Comparison of ENCODE assay signal across 31 cellular contexts in the genomic region with DNA sequence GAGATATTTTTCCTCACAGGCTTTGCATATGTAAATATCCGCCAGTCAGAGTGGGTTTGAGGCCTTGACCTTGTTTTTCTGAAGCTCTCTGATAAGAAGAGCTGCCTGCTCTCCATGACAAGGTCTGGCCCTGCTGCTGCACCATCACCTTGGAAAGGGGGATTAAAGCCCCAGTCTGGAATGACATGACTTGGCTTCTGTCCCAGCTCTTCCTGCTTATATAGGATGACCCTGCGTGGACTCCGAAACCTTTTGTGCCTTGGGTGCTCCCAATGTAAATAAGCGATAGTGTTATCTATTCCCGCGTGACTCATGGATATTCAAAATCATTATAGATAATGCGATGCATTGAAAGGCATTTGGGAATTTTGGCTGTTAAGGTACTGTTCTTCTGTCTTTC.
A peak's percentile ranks its signal among the peaks of the same experiment; 100 is the strongest.
DNase-seq lines count a peak whose midpoint lies in the region; ATAC-seq, FAIRE-seq and TF ChIP-seq lines count a peak whose summit lies in the region.
"Had no signal": no experiment of that assay in that cellular context is flagged by ENCODE, and none has a peak within 500 bp of the region (broad histone marks: within the 10 kb centered on the region; RNA-seq: fewer than 3 reads in every experiment).

No MANE protein-coding gene starts in this region.

- H3K27me3 ChIP-seq in cardiac muscle cell (no peaks in the 10 kb centered on the region), left ventricle myocardium inferior (ENCODE audit: low read depth) (peaks cover 7% of the 10 kb centered on the region), endothelial cell of umbilical vein (ENCODE audit: control insufficient read depth in 2 of 2, insufficient read depth in 2 of 2, low read length in 2 of 2) (no peaks in the 10 kb centered on the region)
- H3K27me3 ChIP-seq: brain microvascular endothelial cell, dorsolateral prefrontal cortex, left lung, upper lobe of right lung had no signal

- dilution Hi-C loops in endothelial cell of umbilical vein (cut with MboI; ENCODE audit: extremely low pct_ligation_motif_present, low sequenced_read_pairs) = no loop called here

- peak overlapping the region; percentile 9 for H3K4me2 ChIP-seq in endothelial cell of umbilical vein (ENCODE audit: insufficient read depth, low read length)
- H3K4me2 ChIP-seq: A549, PC-9 had no signal

- no peaks in the 10 kb centered on the region for H3K9me3 Mint-ChIP-seq in activated CD4-positive, alpha-beta T cell treated with anti-CD3 and anti-CD28 coated beads for 36 hours (ENCODE audit: low read depth)
- H3K9me3 Mint-ChIP-seq: activated T-helper 17 cell treated with anti-CD3 and anti-CD28 coated beads, Interleukin-2, amount 50 U/mL, for 72 hours had no signal

- H4K20me1 ChIP-seq in endothelial cell of umbilical vein (replicated peaks; ENCODE audit: control insufficient read depth, extremely low read depth, insufficient read depth, low read length) = no peaks in the 10 kb centered on the region

- TF ChIP-seq POLR2A in endothelial cell of umbilical vein (IDR thresholded peaks at IDR 0.05; ENCODE audit: low read depth, low read length) = no peak

- no peak for FAIRE-seq in endothelial cell of umbilical vein (lab: Jason Lieb, UNC)
- FAIRE-seq: A549, GM18507, GM19239, small intestine had no signal

- no peak for TF ChIP-seq CTCF in cardiac muscle cell (IDR thresholded peaks at IDR 0.05; ENCODE audit: low read depth, low read length)
- TF ChIP-seq CTCF in left ventricle myocardium inferior (IDR thresholded peaks at IDR 0.05; ENCODE audit: borderline replicate concordance) = no peak
- TF ChIP-seq CTCF in endothelial cell of umbilical vein (IDR thresholded peaks at IDR 0.05; ENCODE audit: extremely low read depth in 1 of 2, insufficient read depth in 1 of 2, low read depth in 1 of 2, low read length in 2 of 2) = no peak

- DNase-seq in cardiac muscle cell (ENCODE audit: low read depth in 1 of 2, low spot score in 1 of 2) (peak; percentile 7 to 73), left ventricle myocardium inferior (no peak), NCI-H526 treated with DMSO at 0.1 percent for 48 hours (lab: John Stamatoyannopoulos, UW) (peak; percentile 58), endothelial cell of umbilical vein (ENCODE audit: low read depth, low spot score) (peak; percentile 81), SW 1271 (lab: John Stamatoyannopoulos, UW) (no peak)
- no peak for DNase-seq in activated CD4-positive, alpha-beta T cell treated with anti-CD3 and anti-CD28 coated beads for 36 hours
- DNase-seq: activated CD4-positive, alpha-beta T cell treated with anti-CD3 and anti-CD28 coated beads for 4 hours; activated CD8-positive, alpha-beta T cell treated with anti-CD3 and anti-CD28 coated beads, Interleukin-2, amount 10 ng/mL, durations not matched to agents 7 days and 5 days; activated naive CD4-positive, alpha-beta T cell treated with anti-CD3 and anti-CD28 coated beads, Interleukin-2, amount 50 U/mL, for 16 hours; amniotic stem cell; brain microvascular endothelial cell; CD4-positive, alpha-beta memory T cell; dorsolateral prefrontal cortex; GOT3; hippocampal formation; left lung; NCI-H1092; NCI-H1694 treated with DMSO at 0.1 percent for 48 hours; NCI-H446 treated with DMSO at 0.1 percent for 48 hours; NK-92 treated with Interleukin-12 subunit alpha and Interleukin-12 subunit beta, amount 100 ng/mL, for 24 hours; PC-9; SHP77; small intestine; stimulated activated naive CD4-positive, alpha-beta T cell treated with Interleukin-2 at 50 U/mL for 16 hours; upper lobe of right lung had no signal

- no TSS peak for BruUV-seq in endothelial cell of umbilical vein (replicated peaks; lab: Mats Ljungman, UMichigan)

- H3K27me3 Mint-ChIP-seq in activated CD4-positive, alpha-beta T cell treated with anti-CD3 and anti-CD28 coated beads for 36 hours = no peaks in the 10 kb centered on the region
- H3K27me3 Mint-ChIP-seq: activated T-helper 17 cell treated with anti-CD3 and anti-CD28 coated beads, Interleukin-2, amount 50 U/mL, for 72 hours had no signal

- H3K4me1 ChIP-seq in cardiac muscle cell (ENCODE audit: low read depth) = peaks cover 11% of the 10 kb centered on the region
- no peaks in the 10 kb centered on the region for H3K4me1 ChIP-seq in left ventricle myocardium inferior
- H3K4me1 ChIP-seq in endothelial cell of umbilical vein (ENCODE audit: control insufficient read depth, extremely low read depth, insufficient read depth, low read length) = peaks cover 8% of the 10 kb centered on the region
- H3K4me1 ChIP-seq: left lung, upper lobe of right lung had no signal

- no peaks in the 10 kb centered on the region for H3K79me2 ChIP-seq in endothelial cell of umbilical vein (ENCODE audit: control insufficient read depth, insufficient read depth, low read length)

- POLR2A ChIA-PET in endothelial cell of umbilical vein (lab: Charles Lee) = no interaction called here
- POLR2A ChIA-PET in activated CD4-positive, alpha-beta T cell treated with anti-CD3 and anti-CD28 coated beads for 36 hours (lab: Charles Lee) = no interaction called here

- no peak overlapping the region for H2AFZ ChIP-seq in endothelial cell of umbilical vein (ENCODE audit: low read depth, low read length)
- H2AFZ ChIP-seq: PC-9 had no signal

- H3K9me3 ChIP-seq in cardiac muscle cell (ENCODE audit: low read depth) (no peaks in the 10 kb centered on the region), left ventricle myocardium inferior (replicated peaks) (no peaks in the 10 kb centered on the region), endothelial cell of umbilical vein (replicated peaks; ENCODE audit: control insufficient read depth, insufficient read depth, low read length) (no peaks in the 10 kb centered on the region)
- H3K9me3 ChIP-seq: A549, left lung, upper lobe of right lung had no signal

- peak overlapping the region; percentile 8 for H3K27ac ChIP-seq in cardiac muscle cell
- H3K27ac ChIP-seq in left ventricle myocardium inferior (replicated peaks) = no peak overlapping the region
- no peak overlapping the region for H3K27ac ChIP-seq in endothelial cell of umbilical vein (ENCODE audit: insufficient read depth, low read depth, low read length)
- H3K27ac ChIP-seq: A549, brain microvascular endothelial cell, dorsolateral prefrontal cortex, left lung, PC-9, upper lobe of right lung had no signal

- no peaks in the 10 kb centered on the region for H3K9me1 ChIP-seq in endothelial cell of umbilical vein (replicated peaks; ENCODE audit: control insufficient read depth, extremely low read depth, insufficient read depth, low read length)

- intact Hi-C loops in left ventricle myocardium inferior (cut with micrococcal nuclease) (no loop called here), endothelial cell of umbilical vein (cut with micrococcal nuclease) (no loop called here)
- intact Hi-C loops in activated CD4-positive, alpha-beta T cell treated with anti-CD3 and anti-CD28 coated beads for 36 hours (cut with DNase I, micrococcal nuclease) = no loop called here

- H3K4me3 ChIP-seq in cardiac muscle cell = no peak overlapping the region
- H3K4me3 ChIP-seq in left ventricle myocardium inferior = no peak overlapping the region
- no peak overlapping the region for H3K4me3 ChIP-seq in endothelial cell of umbilical vein (replicated peaks in 1 of 3; ENCODE audit: insufficient read depth in 1 of 3, low read depth in 1 of 3, low read length in 3 of 3)
- H3K4me3 ChIP-seq: A549, dorsolateral prefrontal cortex, left lung, PC-9, upper lobe of right lung had no signal

- no peak overlapping the region for H3K4me3 Mint-ChIP-seq in activated CD4-positive, alpha-beta T cell treated with anti-CD3 and anti-CD28 coated beads for 36 hours
- H3K4me3 Mint-ChIP-seq: activated CD8-positive, alpha-beta T cell treated with anti-CD3 and anti-CD28 coated beads, Interleukin-2, amount 10 ng/mL, durations not matched to agents 7 days and 5 days; activated T-helper 17 cell treated with anti-CD3 and anti-CD28 coated beads, Interleukin-2, amount 50 U/mL, for 72 hours; CD4-positive, alpha-beta memory T cell had no signal

- no peak overlapping the region for H3K27ac Mint-ChIP-seq in activated CD4-positive, alpha-beta T cell treated with anti-CD3 and anti-CD28 coated beads for 36 hours
- H3K27ac Mint-ChIP-seq: activated CD8-positive, alpha-beta T cell treated with anti-CD3 and anti-CD28 coated beads, Interleukin-2, amount 10 ng/mL, durations not matched to agents 7 days and 5 days; activated T-helper 17 cell treated with anti-CD3 and anti-CD28 coated beads, Interleukin-2, amount 50 U/mL, for 72 hours; CD4-positive, alpha-beta memory T cell had no signal

- no peaks in the 10 kb centered on the region for H3K4me1 Mint-ChIP-seq in activated CD4-positive, alpha-beta T cell treated with anti-CD3 and anti-CD28 coated beads for 36 hours
- H3K4me1 Mint-ChIP-seq: activated T-helper 17 cell treated with anti-CD3 and anti-CD28 coated beads, Interleukin-2, amount 50 U/mL, for 72 hours; CD4-positive, alpha-beta memory T cell had no signal

- CTCF ChIA-PET in endothelial cell of umbilical vein (lab: Charles Lee) = interaction anchor here (1.6 to 2.1 kb wide), 2 partner anchors 10 to 14 kb away, joined by 4 to 6 read pairs; no protein-coding TSS in a partner anchor
- CTCF ChIA-PET in activated CD4-positive, alpha-beta T cell treated with anti-CD3 and anti-CD28 coated beads for 36 hours (lab: Charles Lee) = no interaction called here

- H3K36me3 ChIP-seq in cardiac muscle cell = no peaks in the 10 kb centered on the region
- H3K36me3 ChIP-seq in left ventricle myocardium inferior = no peaks in the 10 kb centered on the region
- no peaks in the 10 kb centered on the region for H3K36me3 ChIP-seq in endothelial cell of umbilical vein (ENCODE audit: control insufficient read depth in 2 of 2, extremely low read depth in 1 of 2, insufficient read depth in 2 of 2, low read length in 2 of 2)
- H3K36me3 ChIP-seq: brain microvascular endothelial cell, left lung, upper lobe of right lung had no signal

- H3K36me3 Mint-ChIP-seq in activated CD4-positive, alpha-beta T cell treated with anti-CD3 and anti-CD28 coated beads for 36 hours (ENCODE audit: low read depth) = no peaks in the 10 kb centered on the region
- H3K36me3 Mint-ChIP-seq: CD4-positive, alpha-beta memory T cell had no signal

- ATAC-seq in GM18498 (IDR thresholded peaks at IDR 0.05; ENCODE audit: unreplicated experiment) = no peak
- no peak for ATAC-seq in GM21390 (IDR thresholded peaks at IDR 0.05; ENCODE audit: unreplicated experiment)
- ATAC-seq in activated CD4-positive, alpha-beta T cell treated with anti-CD3 and anti-CD28 coated beads for 36 hours = no peak
- ATAC-seq: A549; activated CD8-positive, alpha-beta T cell treated with anti-CD3 and anti-CD28 coated beads, Interleukin-2, amount 10 ng/mL, durations not matched to agents 7 days and 5 days; activated T-helper 17 cell treated with anti-CD3 and anti-CD28 coated beads, Interleukin-2, amount 50 U/mL, for 72 hours; left lung; upper lobe of right lung had no signal

- H3K9ac ChIP-seq in endothelial cell of umbilical vein (replicated peaks; ENCODE audit: extremely low read depth, insufficient read depth, low read length) = no peak overlapping the region

TF ChIP-seq in endothelial cell of umbilical vein, 7 proteins besides CTCF, POLR2A, EP300 and RAD21 (continues in another document):
- TF ChIP-seq FOS (IDR thresholded peaks at IDR 0.05; ENCODE audit: borderline replicate concordance, insufficient read depth, low read length) = peak; percentile 27
- TF ChIP-seq GATA2 (IDR thresholded peaks at IDR 0.05; ENCODE audit: insufficient read depth, insufficient read length, low read depth, low read length) = peak; percentile 83
- TF ChIP-seq MYC (IDR thresholded peaks at IDR 0.05; ENCODE audit: low read depth, low read length) = no peak

Comparison
In these comparisons a context has a peak if more than half of its experiments do, and no peak if none do; other contexts are left out.
1. DNase-seq: peak in cardiac muscle cell (2 of 2), NCI-H526 treated with DMSO at 0.1 percent for 48 hours (single experiment) and endothelial cell of umbilical vein (single experiment); none in left ventricle myocardium inferior (single experiment), SW 1271 (0 of 2) and activated CD4-positive, alpha-beta T cell treated with anti-CD3 and anti-CD28 coated beads for 36 hours (single experiment).